Comparison of ENCODE assay signal across 8 cellular contexts in the genomic region with DNA sequence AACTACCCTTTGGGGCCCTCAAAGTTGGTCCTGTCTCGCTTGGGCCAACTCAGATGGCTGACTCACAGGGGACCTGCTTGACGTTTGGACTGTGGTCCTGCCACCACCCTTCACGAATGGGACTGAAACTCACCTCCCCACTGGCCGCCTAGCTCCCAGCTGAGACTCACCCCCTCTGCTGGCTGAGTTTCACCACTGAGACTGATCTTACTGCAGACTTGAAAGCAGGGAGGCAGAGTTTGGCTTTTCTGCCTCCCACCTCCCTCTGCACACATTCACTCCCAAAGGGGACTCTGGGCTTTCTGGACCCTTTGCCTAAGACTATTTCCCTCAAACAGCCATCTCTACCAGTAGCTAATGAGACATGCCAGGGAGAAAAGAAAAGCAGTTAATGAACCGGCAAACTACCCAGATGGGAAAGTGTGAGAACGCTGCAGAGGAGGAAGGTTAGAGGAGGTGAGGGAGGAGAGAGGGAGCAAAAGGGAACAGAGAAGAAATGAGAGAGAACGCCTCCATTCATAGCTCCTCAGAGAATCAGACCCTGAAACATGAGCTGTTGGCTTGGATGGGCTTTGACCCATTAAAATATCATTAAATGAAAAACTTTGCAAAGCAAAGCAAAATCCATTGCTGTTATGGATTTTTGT.
DNase-seq lines count a peak whose midpoint lies in the region; ATAC-seq and TF ChIP-seq lines count a peak whose summit lies in the region.
"Not testable (repeated sequence)": the region's sequence is repeated elsewhere in the genome, so short reads cannot be mapped to it uniquely, and the experiment has no call there.

No MANE protein-coding gene starts in this region.

- peak; percentile 95 for ATAC-seq in GM19025 (IDR thresholded peaks at IDR 0.05; ENCODE audit: low read depth, unreplicated experiment)
- peak; percentile 99 for ATAC-seq in GM21723 (IDR thresholded peaks at IDR 0.05; ENCODE audit: unreplicated experiment)
- ATAC-seq in HG03025 (IDR thresholded peaks at IDR 0.05; ENCODE audit: low FRiP score, unreplicated experiment) = peak; percentile 82
- ATAC-seq in HG03571 (IDR thresholded peaks at IDR 0.05; ENCODE audit: unreplicated experiment) = peak; percentile 98
- ATAC-seq in activated T-helper 17 cell treated with anti-CD3 and anti-CD28 coated beads, Interleukin-2, amount 50 U/mL, for 72 hours (replicated peaks) = peak; percentile 88
- ATAC-seq in Right ventricle myocardium inferior = peak; percentile 54
- peak; percentile 93 for ATAC-seq in omental fat pad (ENCODE audit: low FRiP score)

- not testable (repeated sequence) for H3K27me3 Mint-ChIP-seq in activated T-helper 17 cell treated with anti-CD3 and anti-CD28 coated beads, Interleukin-2, amount 50 U/mL, for 72 hours

- H3K27ac Mint-ChIP-seq in activated T-helper 17 cell treated with anti-CD3 and anti-CD28 coated beads, Interleukin-2, amount 50 U/mL, for 72 hours = not testable (repeated sequence)

- not testable (repeated sequence) for H3K4me1 Mint-ChIP-seq in activated T-helper 17 cell treated with anti-CD3 and anti-CD28 coated beads, Interleukin-2, amount 50 U/mL, for 72 hours

- DNase-seq in DMS53 (lab: John Stamatoyannopoulos, UW) = peak; percentile 20
- not testable (repeated sequence) for DNase-seq in Right ventricle myocardium inferior (ENCODE audit: missing footprints); omental fat pad (ENCODE audit: low spot score)

- H3K9me3 Mint-ChIP-seq in activated T-helper 17 cell treated with anti-CD3 and anti-CD28 coated beads, Interleukin-2, amount 50 U/mL, for 72 hours = not testable (repeated sequence)

- not testable (repeated sequence) for TF ChIP-seq CTCF in omental fat pad (IDR thresholded peaks at IDR 0.05)

- intact Hi-C loops in Right ventricle myocardium inferior (cut with DNase I) = not testable (repeated sequence)

- H3K4me3 Mint-ChIP-seq in activated T-helper 17 cell treated with anti-CD3 and anti-CD28 coated beads, Interleukin-2, amount 50 U/mL, for 72 hours = not testable (repeated sequence)

- not testable (repeated sequence) for H3K36me3 Mint-ChIP-seq in activated T-helper 17 cell treated with anti-CD3 and anti-CD28 coated beads, Interleukin-2, amount 50 U/mL, for 72 hours (ENCODE audit: low read depth)
